In the genomic region with DNA sequence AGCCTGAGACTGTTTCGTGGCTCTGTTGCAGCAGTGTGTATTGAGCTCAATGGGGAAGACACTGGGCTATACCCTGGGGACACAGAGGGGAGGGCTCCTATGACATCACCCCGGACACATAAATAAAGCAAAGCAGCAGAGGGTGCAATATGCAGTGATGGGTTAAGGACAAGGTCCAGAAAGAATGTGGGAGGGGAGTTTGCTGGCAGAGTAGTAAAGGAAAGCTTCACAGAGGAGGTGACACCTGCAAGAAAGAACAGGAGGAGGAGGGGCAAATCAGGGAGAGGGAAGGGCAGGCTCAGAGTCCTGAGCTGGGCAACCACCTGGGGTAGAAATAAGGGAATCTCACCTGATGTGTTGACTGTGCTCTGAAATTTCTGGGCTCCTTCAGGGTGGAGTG, we compare ENCODE assay signal across 12 cellular contexts. TPM values are rescaled to one million over a fixed set of nuclear protein-coding genes. Genes with fewer than 3 reads are reported as not detected.
DNase-seq lines count a peak whose midpoint lies in the region; ATAC-seq and TF ChIP-seq lines count a peak whose summit lies in the region.
"Had no signal": no experiment of that assay in that cellular context is flagged by ENCODE, and none has a peak within 500 bp of the region (broad histone marks: within the 10 kb centered on the region; RNA-seq: fewer than 3 reads in every experiment).

No MANE protein-coding gene starts in this region.

- H4K20me1 ChIP-seq in osteoblast (ENCODE audit: insufficient read depth, low read length), result no peaks in the 10 kb centered on the region

- H3K27me3 Mint-ChIP-seq in activated naive CD4-positive, alpha-beta T cell treated with anti-CD3 and anti-CD28 coated beads, Interleukin-2, amount 50 U/mL, for 24 hours, result no peaks in the 10 kb centered on the region
- no peaks in the 10 kb centered on the region for H3K27me3 Mint-ChIP-seq in activated B cell treated with CpG ODN at 0.5 μM for 24 hours
- no peaks in the 10 kb centered on the region for H3K27me3 Mint-ChIP-seq in stimulated activated naive B cell treated with anti-CD40 and anti-IgM and Interleukin-4, amounts not matched to agents 10 μg/mL and 1 μg/mL and 100 μg/mL, for 72 hours

- H3K36me3 Mint-ChIP-seq in activated naive CD4-positive, alpha-beta T cell treated with anti-CD3 and anti-CD28 coated beads, Interleukin-2, amount 50 U/mL, for 24 hours, result no peaks in the 10 kb centered on the region
- H3K36me3 Mint-ChIP-seq in activated B cell treated with CpG ODN at 0.5 μM for 24 hours (ENCODE audit: low read depth), result no peaks in the 10 kb centered on the region
- H3K36me3 Mint-ChIP-seq in stimulated activated naive B cell treated with anti-CD40 and anti-IgM and Interleukin-4, amounts not matched to agents 10 μg/mL and 1 μg/mL and 100 μg/mL, for 72 hours, result no peaks in the 10 kb centered on the region
- H3K36me3 Mint-ChIP-seq: brain had no signal

- H3K27ac Mint-ChIP-seq in activated naive CD4-positive, alpha-beta T cell treated with anti-CD3 and anti-CD28 coated beads, Interleukin-2, amount 50 U/mL, for 24 hours, result peak overlapping the region; percentile 36
- peak overlapping the region; percentile 76 for H3K27ac Mint-ChIP-seq in activated B cell treated with CpG ODN at 0.5 μM for 24 hours
- peak overlapping the region; percentile 86 for H3K27ac Mint-ChIP-seq in stimulated activated naive B cell treated with anti-CD40 and anti-IgM and Interleukin-4, amounts not matched to agents 10 μg/mL and 1 μg/mL and 100 μg/mL, for 72 hours

- no peaks in the 10 kb centered on the region for H3K9me3 Mint-ChIP-seq in activated naive CD4-positive, alpha-beta T cell treated with anti-CD3 and anti-CD28 coated beads, Interleukin-2, amount 50 U/mL, for 24 hours
- no peaks in the 10 kb centered on the region for H3K9me3 Mint-ChIP-seq in activated B cell treated with CpG ODN at 0.5 μM for 24 hours
- H3K9me3 Mint-ChIP-seq in stimulated activated naive B cell treated with anti-CD40 and anti-IgM and Interleukin-4, amounts not matched to agents 10 μg/mL and 1 μg/mL and 100 μg/mL, for 72 hours, result no peaks in the 10 kb centered on the region
- H3K9me3 Mint-ChIP-seq: brain had no signal

- no peaks in the 10 kb centered on the region for H3K4me1 Mint-ChIP-seq in activated naive CD4-positive, alpha-beta T cell treated with anti-CD3 and anti-CD28 coated beads, Interleukin-2, amount 50 U/mL, for 24 hours
- H3K4me1 Mint-ChIP-seq in activated B cell treated with CpG ODN at 0.5 μM for 24 hours, result peaks cover 53% of the 10 kb centered on the region
- H3K4me1 Mint-ChIP-seq in stimulated activated naive B cell treated with anti-CD40 and anti-IgM and Interleukin-4, amounts not matched to agents 10 μg/mL and 1 μg/mL and 100 μg/mL, for 72 hours, result peaks cover 47 to 72% of the 10 kb centered on the region in 2 donors

- DNase-seq in activated naive CD4-positive, alpha-beta T cell (lab: John Stamatoyannopoulos, UW), result no peak
- DNase-seq in activated B cell treated with CpG ODN at 0.5 μM for 24 hours, result peak; percentile 44
- DNase-seq in stimulated activated naive B cell treated with anti-CD40 and anti-IgM and Interleukin-4, amounts not matched to agents 10 μg/mL and 1 μg/mL and 100 μg/mL, for 72 hours, result peak; percentile 81
- DNase-seq in osteoblast (ENCODE audit: insufficient read length, low spot score, missing footprints), result no peak
- DNase-seq in NK-92 treated with Interleukin-12 subunit alpha and Interleukin-12 subunit beta, amount 100 ng/mL, for 24 hours (lab: John Stamatoyannopoulos, UW), result no peak
- no peak for DNase-seq in GDM1 (lab: John Stamatoyannopoulos, UW)
- DNase-seq: midbrain, retina had no signal

- H3K4me1 ChIP-seq in osteoblast (ENCODE audit: insufficient read depth, low read length), result peaks cover 6% of the 10 kb centered on the region

- no peak for TF ChIP-seq CTCF in activated B cell treated with CpG ODN at 0.5 μM for 24 hours (IDR thresholded peaks at IDR 0.05)
- no peak for TF ChIP-seq CTCF in osteoblast (IDR thresholded peaks at IDR 0.05; ENCODE audit: extremely low read depth, low read depth, low read length)

- no peak overlapping the region for H3K4me2 ChIP-seq in osteoblast (ENCODE audit: insufficient read depth, low read length)

- no peak overlapping the region for H3K4me3 Mint-ChIP-seq in activated naive CD4-positive, alpha-beta T cell treated with anti-CD3 and anti-CD28 coated beads, Interleukin-2, amount 50 U/mL, for 24 hours
- H3K4me3 Mint-ChIP-seq in activated B cell treated with CpG ODN at 0.5 μM for 24 hours, result peak overlapping the region; percentile 13
- peak overlapping the region; percentile 50 to 57 for H3K4me3 Mint-ChIP-seq in stimulated activated naive B cell treated with anti-CD40 and anti-IgM and Interleukin-4, amounts not matched to agents 10 μg/mL and 1 μg/mL and 100 μg/mL, for 72 hours
- H3K4me3 Mint-ChIP-seq: brain had no signal

- H3K4me3 ChIP-seq in osteoblast (ENCODE audit: insufficient read depth, low read length), result no peak overlapping the region

- ATAC-seq in HG03175 (IDR thresholded peaks at IDR 0.05; ENCODE audit: unreplicated experiment) (peak; percentile 65), activated B cell treated with CpG ODN at 0.5 μM for 24 hours (ENCODE audit: low read depth) (peak; percentile 84)
- ATAC-seq in stimulated activated naive B cell treated with anti-CD40 and anti-IgM and Interleukin-4, amounts not matched to agents 10 μg/mL and 1 μg/mL and 100 μg/mL, for 72 hours (replicated peaks), result peak; percentile 80 to 81

- no peak overlapping the region for H3K27ac ChIP-seq in osteoblast (ENCODE audit: low read depth, low read length)
- H3K27ac ChIP-seq: 22Rv1 had no signal

- no peaks in the 10 kb centered on the region for H3K79me2 ChIP-seq in osteoblast (ENCODE audit: insufficient read depth, low read length)

- no peak overlapping the region for H2AFZ ChIP-seq in osteoblast (ENCODE audit: low read length)

- CTCF ChIA-PET in activated B cell treated with CpG ODN at 0.5 μM for 24 hours (lab: Charles Lee), result interaction anchor here (0.7 to 1.9 kb wide), 6 partner anchors 19 to 143 kb away, joined by 3 to 6 read pairs (median 4); a partner anchor contains a TSS

- intact Hi-C loops in activated B cell treated with CpG ODN at 0.5 μM for 24 hours (cut with micrococcal nuclease), result loop anchor here (1.0 to 5.0 kb wide), 5 partner anchors 10 to 95 kb away; a partner anchor contains a TSS

- POLR2A ChIA-PET in activated B cell treated with CpG ODN at 0.5 μM for 24 hours (lab: Charles Lee), result interaction anchor here (0.8 to 2.8 kb wide), 7 partner anchors 10 to 108 kb away, joined by 3 to 18 read pairs (median 8); a partner anchor contains a TSS

- H3K27me3 ChIP-seq in osteoblast (ENCODE audit: insufficient read depth, low read length), result no peaks in the 10 kb centered on the region

- H3K9me3 ChIP-seq in osteoblast (ENCODE audit: low read depth, low read length), result no peaks in the 10 kb centered on the region

- no peaks in the 10 kb centered on the region for H3K36me3 ChIP-seq in osteoblast (ENCODE audit: insufficient read depth, low read length)

RNA-seq across cellular contexts. Expression of a gene that starts 35.3 kb away (rescaled TPM):
- total RNA-seq in activated B cell treated with CpG ODN at 0.5 μM for 24 hours (21.6 and 22.4 TPM in 2 replicates), osteoblast (17.4 and 20.3 TPM in 2 replicates)

Comparison
In these comparisons a context has a peak if more than half of its experiments do, and no peak if none do; other contexts are left out.
1. H3K27ac Mint-ChIP-seq: peak in every context shown above with its lines; median percentile 86 in stimulated activated naive B cell treated with anti-CD40 and anti-IgM and Interleukin-4, amounts not matched to agents 10 μg/mL and 1 μg/mL and 100 μg/mL, for 72 hours; 76 in activated B cell treated with CpG ODN at 0.5 μM for 24 hours; 36 in activated naive CD4-positive, alpha-beta T cell treated with anti-CD3 and anti-CD28 coated beads, Interleukin-2, amount 50 U/mL, for 24 hours.
2. DNase-seq: peak in activated B cell treated with CpG ODN at 0.5 μM for 24 hours (single experiment) and stimulated activated naive B cell treated with anti-CD40 and anti-IgM and Interleukin-4, amounts not matched to agents 10 μg/mL and 1 μg/mL and 100 μg/mL, for 72 hours (single experiment); none in activated naive CD4-positive, alpha-beta T cell (0 of 4), osteoblast (single experiment), NK-92 treated with Interleukin-12 subunit alpha and Interleukin-12 subunit beta, amount 100 ng/mL, for 24 hours (single experiment) and GDM1 (single experiment).
3. Peak in every context shown above with its lines, with median percentiles within 50 percentile points of each other: ATAC-seq.